1 cellular context compared by ENCODE assay signal in the genomic region with DNA sequence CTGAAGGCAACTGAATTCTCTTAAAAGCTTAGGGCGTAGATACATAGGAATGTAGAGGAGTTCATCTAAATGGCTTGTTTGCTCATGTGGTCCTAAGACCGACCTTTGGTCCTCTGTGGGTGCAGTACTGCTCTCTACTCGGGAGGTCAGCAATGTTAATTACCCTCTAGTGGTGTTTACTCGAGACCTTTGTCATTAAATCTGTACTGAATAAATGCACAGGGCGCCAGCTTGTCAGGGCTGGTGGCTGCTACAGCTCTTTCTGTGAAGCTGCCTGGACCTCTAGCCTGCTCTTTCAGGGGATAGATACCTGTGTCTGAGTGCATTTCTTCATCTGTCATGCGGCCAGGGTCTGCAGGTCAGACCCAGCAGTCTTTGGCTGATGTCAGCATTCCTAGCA.
TF ChIP-seq lines count a peak whose summit lies in the region.

No MANE protein-coding gene starts in this region.

TF ChIP-seq in HepG2, 621 proteins besides CTCF, POLR2A, EP300 and RAD21 (continued from another document):
- TF ChIP-seq, protein P1, sequence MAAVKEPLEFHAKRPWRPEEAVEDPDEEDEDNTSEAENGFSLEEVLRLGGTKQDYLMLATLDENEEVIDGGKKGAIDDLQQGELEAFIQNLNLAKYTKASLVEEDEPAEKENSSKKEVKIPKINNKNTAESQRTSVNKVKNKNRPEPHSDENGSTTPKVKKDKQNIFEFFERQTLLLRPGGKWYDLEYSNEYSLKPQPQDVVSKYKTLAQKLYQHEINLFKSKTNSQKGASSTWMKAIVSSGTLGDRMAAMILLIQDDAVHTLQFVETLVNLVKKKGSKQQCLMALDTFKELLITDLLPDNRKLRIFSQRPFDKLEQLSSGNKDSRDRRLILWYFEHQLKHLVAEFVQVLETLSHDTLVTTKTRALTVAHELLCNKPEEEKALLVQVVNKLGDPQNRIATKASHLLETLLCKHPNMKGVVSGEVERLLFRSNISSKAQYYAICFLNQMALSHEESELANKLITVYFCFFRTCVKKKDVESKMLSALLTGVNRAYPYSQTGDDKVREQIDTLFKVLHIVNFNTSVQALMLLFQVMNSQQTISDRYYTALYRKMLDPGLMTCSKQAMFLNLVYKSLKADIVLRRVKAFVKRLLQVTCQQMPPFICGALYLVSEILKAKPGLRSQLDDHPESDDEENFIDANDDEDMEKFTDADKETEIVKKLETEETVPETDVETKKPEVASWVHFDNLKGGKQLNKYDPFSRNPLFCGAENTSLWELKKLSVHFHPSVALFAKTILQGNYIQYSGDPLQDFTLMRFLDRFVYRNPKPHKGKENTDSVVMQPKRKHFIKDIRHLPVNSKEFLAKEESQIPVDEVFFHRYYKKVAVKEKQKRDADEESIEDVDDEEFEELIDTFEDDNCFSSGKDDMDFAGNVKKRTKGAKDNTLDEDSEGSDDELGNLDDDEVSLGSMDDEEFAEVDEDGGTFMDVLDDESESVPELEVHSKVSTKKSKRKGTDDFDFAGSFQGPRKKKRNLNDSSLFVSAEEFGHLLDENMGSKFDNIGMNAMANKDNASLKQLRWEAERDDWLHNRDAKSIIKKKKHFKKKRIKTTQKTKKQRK (IDR thresholded peaks at IDR 0.05; ENCODE audit: low read length) = peak; percentile 44; the same call in 1 of the 2 replicates
- TF ChIP-seq ZMYM3 (CRISPR knock-in tag; IDR thresholded peaks at IDR 0.05) (0 out of 2 replicates have a peak, but pooled peaks have one; percentile 17), ZMYM2 (CRISPR knock-in tag; IDR thresholded peaks at IDR 0.05) (peak; percentile 89; the same call in 1 of the 2 replicates), ATF7 (IDR thresholded peaks at IDR 0.05) (no peak), ATF7 (CRISPR knock-in tag; IDR thresholded peaks at IDR 0.05) (no peak), TBX3 (IDR thresholded peaks at IDR 0.05; ENCODE audit: borderline replicate concordance) (peak; percentile 30; the same call in 1 of the 2 replicates), NR2F2 (IDR thresholded peaks at IDR 0.05; ENCODE audit: borderline replicate concordance, low read depth) (0 out of 2 replicates have a peak, but pooled peaks have one; percentile 30), ZNF484 (CRISPR knock-in tag; IDR thresholded peaks at IDR 0.05; ENCODE audit: borderline replicate concordance, low read depth) (no peak), RNF2 (conservative IDR thresholded peaks at IDR 0.05; ENCODE audit: low read depth) (no peak), HHEX (CRISPR knock-in tag; IDR thresholded peaks at IDR 0.05) (0 out of 2 replicates have a peak, but pooled peaks have one; percentile 8)
- TF ChIP-seq, protein P2, sequence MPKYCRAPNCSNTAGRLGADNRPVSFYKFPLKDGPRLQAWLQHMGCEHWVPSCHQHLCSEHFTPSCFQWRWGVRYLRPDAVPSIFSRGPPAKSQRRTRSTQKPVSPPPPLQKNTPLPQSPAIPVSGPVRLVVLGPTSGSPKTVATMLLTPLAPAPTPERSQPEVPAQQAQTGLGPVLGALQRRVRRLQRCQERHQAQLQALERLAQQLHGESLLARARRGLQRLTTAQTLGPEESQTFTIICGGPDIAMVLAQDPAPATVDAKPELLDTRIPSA (CRISPR knock-in tag; IDR thresholded peaks at IDR 0.05; ENCODE audit: borderline replicate concordance) = no peak
TF ChIP-seq in HepG2: peak in this region for 46.
